ENCODE assay signal across 15 cellular contexts in the genomic region with DNA sequence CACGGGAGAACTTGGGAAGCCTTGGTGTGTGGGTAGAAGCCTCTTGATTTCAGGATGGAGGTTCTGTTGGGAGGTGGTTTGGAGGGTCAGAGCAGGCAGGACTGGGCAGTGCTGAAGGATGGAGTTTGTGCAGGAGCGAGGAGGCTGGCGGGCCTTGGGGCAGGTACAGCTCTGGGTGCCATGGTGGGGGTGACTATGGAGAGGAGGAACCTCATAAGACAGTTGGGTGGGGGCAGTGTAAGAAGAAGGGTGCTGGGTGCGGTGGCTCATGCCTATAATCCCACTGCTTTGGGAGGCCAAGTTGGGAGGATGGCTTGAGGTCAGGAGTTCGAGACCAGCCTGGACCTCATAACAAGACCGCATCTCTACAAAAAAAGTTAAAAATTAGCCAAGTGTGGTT. TPM values are rescaled to one million over a fixed set of nuclear protein-coding genes. Genes with fewer than 3 reads are reported as not detected.
A peak's percentile ranks its signal among the peaks of the same experiment; 100 is the strongest.
DNase-seq lines count a peak whose midpoint lies in the region; ATAC-seq and TF ChIP-seq lines count a peak whose summit lies in the region.
"Had no signal": no experiment of that assay in that cellular context is flagged by ENCODE, and none has a peak within 500 bp of the region (broad histone marks: within the 10 kb centered on the region; RNA-seq: fewer than 3 reads in every experiment).

No MANE protein-coding gene starts in this region.

- H3K9ac ChIP-seq in neuronal stem cell (ENCODE audit: low read depth, low read length, poor library complexity): no peak overlapping the region

- no peak overlapping the region for H4K8ac ChIP-seq in neuronal stem cell (ENCODE audit: low read depth, low read length)

- peaks cover 16% of the 10 kb centered on the region for H3K36me3 Mint-ChIP-seq in memory B cell
- no peaks in the 10 kb centered on the region for H3K36me3 Mint-ChIP-seq in activated CD8-positive, alpha-beta memory T cell treated with anti-CD3 and anti-CD28 coated beads, Interleukin-2, amount 10 ng/mL, durations not matched to agents 7 days and 5 days

- no peak for TF ChIP-seq CTCF in coronary artery (IDR thresholded peaks at IDR 0.05)

- no peaks in the 10 kb centered on the region for H3K9me3 ChIP-seq in neuronal stem cell (replicated peaks in 1 of 2; ENCODE audit: control insufficient read depth in 2 of 2, insufficient read depth in 1 of 2, low read depth in 1 of 2, low read length in 2 of 2)
- H3K9me3 ChIP-seq: HAP-1 had no signal

- H2AK5ac ChIP-seq in neuronal stem cell (ENCODE audit: low read depth, low read length): no peak overlapping the region

- peaks cover 20 to 74% of the 10 kb centered on the region in 2 donors for H3K36me3 ChIP-seq in neuronal stem cell (replicated peaks in 1 of 2; ENCODE audit: control insufficient read depth in 2 of 2, insufficient read depth in 2 of 2, low read length in 2 of 2)

- H2AFZ ChIP-seq in neuronal stem cell (ENCODE audit: low read length): no peak overlapping the region

- peak overlapping the region; percentile 2 for H2BK5ac ChIP-seq in neuronal stem cell (ENCODE audit: low read length)

- no peak overlapping the region for H2BK12ac ChIP-seq in neuronal stem cell (ENCODE audit: low read length)

- no peak overlapping the region for H3K4ac ChIP-seq in neuronal stem cell (ENCODE audit: low read length)

- DNase-seq in RPMI8226 (peak; percentile 2), coronary artery (ENCODE audit: low spot score) (peak; percentile 31), memory B cell (ENCODE audit: low spot score in 2 of 2) (no peak), neuronal stem cell (ENCODE audit: low spot score) (no peak), NCI-H1436 treated with DMSO at 0.1 percent for 48 hours (lab: John Stamatoyannopoulos, UW) (no peak), NCI-H1105 (lab: John Stamatoyannopoulos, UW) (no peak)
- no peak for DNase-seq in stimulated activated CD4-positive, alpha-beta T cell treated with anti-CD3 and anti-CD28 coated beads, Interleukin-12 subunit alpha, Interleukin-12 subunit beta, amount 100 ng/mL, for 4 hours
- no peak for DNase-seq in activated CD8-positive, alpha-beta memory T cell treated with anti-CD3 and anti-CD28 coated beads, Interleukin-2, amount 10 ng/mL, durations not matched to agents 7 days and 5 days
- DNase-seq: C1 segment of cervical spinal cord; Calu3; CD4-positive, alpha-beta T cell; DMS 273 treated with DMSO at 0.1 percent for 48 hours; GOT3 had no signal

- no peak overlapping the region for H2BK15ac ChIP-seq in neuronal stem cell (ENCODE audit: low read length)

- CTCF ChIA-PET in activated CD8-positive, alpha-beta memory T cell treated with anti-CD3 and anti-CD28 coated beads, Interleukin-2, amount 10 ng/mL, durations not matched to agents 7 days and 5 days (lab: Charles Lee): interaction anchor here (8.6 kb wide), 1 partner anchor 192 kb away, joined by 197 read pairs; a partner anchor contains a TSS

- H3K4me3 ChIP-seq in coronary artery: no peak overlapping the region
- H3K4me3 ChIP-seq in neuronal stem cell (ENCODE audit: low read length in 2 of 2): no peak overlapping the region
- H3K4me3 ChIP-seq: HAP-1 had no signal

- no peaks in the 10 kb centered on the region for H3K9me3 Mint-ChIP-seq in memory B cell
- no peaks in the 10 kb centered on the region for H3K9me3 Mint-ChIP-seq in activated CD8-positive, alpha-beta memory T cell treated with anti-CD3 and anti-CD28 coated beads, Interleukin-2, amount 10 ng/mL, durations not matched to agents 7 days and 5 days (ENCODE audit: low read depth)
- H3K9me3 Mint-ChIP-seq: CD4-positive, alpha-beta T cell had no signal

- H3K4me1 ChIP-seq in neuronal stem cell (ENCODE audit: control insufficient read depth in 2 of 2, insufficient read depth in 1 of 2, low read depth in 1 of 2, low read length in 2 of 2): no peaks in the 10 kb centered on the region
- H3K4me1 ChIP-seq: HAP-1 had no signal

- H3K23ac ChIP-seq in neuronal stem cell (ENCODE audit: low read depth, low read length, poor library complexity): no peak overlapping the region

- H3K27ac Mint-ChIP-seq in memory B cell: peak overlapping the region; percentile 39
- no peak overlapping the region for H3K27ac Mint-ChIP-seq in activated CD8-positive, alpha-beta memory T cell treated with anti-CD3 and anti-CD28 coated beads, Interleukin-2, amount 10 ng/mL, durations not matched to agents 7 days and 5 days
- H3K27ac Mint-ChIP-seq: B cell; CD4-positive, alpha-beta T cell had no signal

- H3K14ac ChIP-seq in neuronal stem cell (ENCODE audit: low read length): no peak overlapping the region

- H3K4me1 Mint-ChIP-seq in memory B cell: no peaks in the 10 kb centered on the region
- no peaks in the 10 kb centered on the region for H3K4me1 Mint-ChIP-seq in activated CD8-positive, alpha-beta memory T cell treated with anti-CD3 and anti-CD28 coated beads, Interleukin-2, amount 10 ng/mL, durations not matched to agents 7 days and 5 days
- H3K4me1 Mint-ChIP-seq: B cell had no signal

- no peak for ATAC-seq in memory B cell (ENCODE audit: low read depth)
- no peak for ATAC-seq in activated CD8-positive, alpha-beta memory T cell treated with anti-CD3 and anti-CD28 coated beads, Interleukin-2, amount 10 ng/mL, durations not matched to agents 7 days and 5 days

- H3K18ac ChIP-seq in neuronal stem cell (ENCODE audit: low read length): no peak overlapping the region

- H2BK120ac ChIP-seq in neuronal stem cell (ENCODE audit: low read depth, low read length): no peak overlapping the region

- no peaks in the 10 kb centered on the region for H3K79me1 ChIP-seq in neuronal stem cell (ENCODE audit: low read depth, low read length)

- H3K4me3 Mint-ChIP-seq in memory B cell: no peak overlapping the region
- H3K4me3 Mint-ChIP-seq in activated CD8-positive, alpha-beta memory T cell treated with anti-CD3 and anti-CD28 coated beads, Interleukin-2, amount 10 ng/mL, durations not matched to agents 7 days and 5 days: no peak overlapping the region
- H3K4me3 Mint-ChIP-seq: B cell; CD4-positive, alpha-beta T cell had no signal

- no peaks in the 10 kb centered on the region for H3K27me3 ChIP-seq in neuronal stem cell (ENCODE audit: control insufficient read depth in 3 of 3, insufficient read depth in 3 of 3, low read depth in 1 of 3, low read length in 3 of 3)

- no peaks in the 10 kb centered on the region for H3K27me3 Mint-ChIP-seq in memory B cell
- no peaks in the 10 kb centered on the region for H3K27me3 Mint-ChIP-seq in activated CD8-positive, alpha-beta memory T cell treated with anti-CD3 and anti-CD28 coated beads, Interleukin-2, amount 10 ng/mL, durations not matched to agents 7 days and 5 days
- H3K27me3 Mint-ChIP-seq: B cell; CD4-positive, alpha-beta T cell had no signal

- H3K4me2 ChIP-seq in neuronal stem cell (ENCODE audit: insufficient read depth, low read length, poor library complexity, severe bottlenecking): no peak overlapping the region

- H3K27ac ChIP-seq in coronary artery (no peak overlapping the region), neuronal stem cell (replicated peaks; ENCODE audit: low read length) (no peak overlapping the region)

- no peak overlapping the region for H4K91ac ChIP-seq in neuronal stem cell (ENCODE audit: low read depth, low read length, poor library complexity)

- no CpG with 5 or more reads among the region's 6 CpGs for WGBS in neuronal stem cell (ENCODE audit: extremely low coverage in 2 of 2, insufficient read length in 2 of 2, insufficient replicate concordance in 1 of 2), 2 donors

RNA-seq across cellular contexts. Expression of a gene that starts 54.7 kb away (rescaled TPM):
- polyA plus RNA-seq in neuronal stem cell (2013, experiment 1 of 2): 87.8 TPM
- polyA plus RNA-seq in neuronal stem cell (2013, experiment 2 of 2): 87.6 TPM
- total RNA-seq in activated CD8-positive, alpha-beta memory T cell treated with anti-CD3 and anti-CD28 coated beads, Interleukin-2, amount 10 ng/mL, durations not matched to agents 7 days and 5 days: under 1 TPM; 0.20 to 0.66 TPM

Comparison
In these comparisons a context has a peak if more than half of its experiments do, and no peak if none do; other contexts are left out.
1. DNase-seq: peak in RPMI8226 (single experiment) and coronary artery (single experiment); none in memory B cell (0 of 2), neuronal stem cell (single experiment), NCI-H1436 treated with DMSO at 0.1 percent for 48 hours (single experiment), stimulated activated CD4-positive, alpha-beta T cell treated with anti-CD3 and anti-CD28 coated beads, Interleukin-12 subunit alpha, Interleukin-12 subunit beta, amount 100 ng/mL, for 4 hours (single experiment), activated CD8-positive, alpha-beta memory T cell treated with anti-CD3 and anti-CD28 coated beads, Interleukin-2, amount 10 ng/mL, durations not matched to agents 7 days and 5 days (single experiment) and NCI-H1105 (single experiment).